In the genomic region with DNA sequence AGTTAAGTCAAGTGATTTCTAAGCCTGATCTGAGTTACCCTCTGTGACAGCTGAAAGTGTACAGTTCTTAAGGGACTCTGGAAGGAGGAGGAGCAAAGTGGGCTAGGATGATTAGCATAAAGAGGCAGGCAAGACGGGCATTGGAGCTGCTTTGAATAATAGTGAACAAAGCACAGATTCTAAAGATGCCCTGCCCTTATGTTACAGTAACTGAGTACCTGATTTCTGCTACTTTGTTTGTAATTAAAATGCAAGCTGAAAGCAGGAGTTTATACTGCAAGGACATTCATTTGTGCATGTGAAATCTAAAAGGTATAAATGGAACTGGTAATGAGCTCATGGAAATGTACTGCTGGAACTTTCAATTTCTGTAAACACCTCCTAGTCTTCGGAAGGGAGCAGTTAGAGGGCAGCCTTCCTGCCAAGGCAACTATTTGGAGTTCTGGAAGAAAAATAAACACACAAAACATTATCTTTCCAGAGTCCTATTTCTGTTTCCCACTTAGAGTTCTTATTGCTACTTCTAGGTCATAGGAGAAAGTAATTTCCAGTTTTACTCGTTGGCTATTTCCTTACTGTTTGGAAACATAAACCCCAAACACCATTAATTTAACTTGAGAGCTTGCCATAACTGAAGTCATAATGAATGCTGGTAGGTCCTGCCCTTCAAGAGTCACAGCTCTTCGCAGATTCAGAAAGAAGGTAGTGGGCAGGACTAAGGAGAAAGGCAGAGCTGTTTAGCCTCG, we compare ENCODE assay signal across 8 cellular contexts. TPM values are rescaled to one million over a fixed set of nuclear protein-coding genes. Genes with fewer than 3 reads are reported as not detected.
DNase-seq lines count a peak whose midpoint lies in the region; ATAC-seq and TF ChIP-seq lines count a peak whose summit lies in the region.

A gene with protein sequence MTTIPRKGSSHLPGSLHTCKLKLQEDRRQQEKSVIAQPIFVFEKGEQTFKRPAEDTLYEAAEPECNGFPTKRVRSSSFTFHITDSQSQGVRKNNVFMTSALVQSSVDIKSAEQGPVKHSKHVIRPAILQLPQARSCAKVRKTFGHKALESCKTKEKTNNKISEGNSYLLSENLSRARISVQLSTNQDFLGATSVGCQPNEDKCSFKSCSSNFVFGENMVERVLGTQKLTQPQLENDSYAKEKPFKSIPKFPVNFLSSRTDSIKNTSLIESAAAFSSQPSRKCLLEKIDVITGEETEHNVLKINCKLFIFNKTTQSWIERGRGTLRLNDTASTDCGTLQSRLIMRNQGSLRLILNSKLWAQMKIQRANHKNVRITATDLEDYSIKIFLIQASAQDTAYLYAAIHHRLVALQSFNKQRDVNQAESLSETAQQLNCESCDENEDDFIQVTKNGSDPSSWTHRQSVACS (minus strand): TSS at position 45 of the 746 bp plus-strand sequence. CDS start 486 bp downstream, outside the sequence.

- H3K36me3 ChIP-seq in body of pancreas (replicated peaks in 1 of 2; ENCODE audit: insufficient read depth in 1 of 2, low read depth in 2 of 2) (no peaks in the 10 kb centered on the region), liver (ENCODE audit: control insufficient read depth in 4 of 4, insufficient read depth in 3 of 4, low read depth in 1 of 4, low read length in 3 of 4) (no peaks in the 10 kb centered on the region), thyroid gland (no peaks in the 10 kb centered on the region)

- H3K4me1 ChIP-seq in body of pancreas, result peaks cover 28% of the 10 kb centered on the region
- H3K4me1 ChIP-seq in liver (ENCODE audit: control insufficient read depth in 4 of 4, insufficient read depth in 4 of 4, low read length in 3 of 4), result peaks cover 10 to 55% (median 28%) of the 10 kb centered on the region in 4 donors
- H3K4me1 ChIP-seq in thyroid gland, result peaks cover 19 to 33% of the 10 kb centered on the region in 2 donors

- TF ChIP-seq POLR2A in body of pancreas (IDR thresholded peaks at IDR 0.05), result peak in 2 of 3 donors; percentile 36 to 39
- TF ChIP-seq POLR2A in thyroid gland (IDR thresholded peaks at IDR 0.05), result peak in 1 of 2 donors; percentile 90

- peak; percentile 6 for DNase-seq in CD1c-positive myeloid dendritic cell (ENCODE audit: extremely low spot score)
- peak; percentile 22 to 59 (median 41) for DNase-seq in body of pancreas
- DNase-seq in thyroid gland, result peak; percentile 35 to 46
- no peak for DNase-seq in COR-L47 (lab: John Stamatoyannopoulos, UW)
- no peak for DNase-seq in NCI-H2081 (lab: John Stamatoyannopoulos, UW)
- DNase-seq in GM19238 (ENCODE audit: insufficient read length, low spot score), result no peak

- ATAC-seq in HG03442 (IDR thresholded peaks at IDR 0.05; ENCODE audit: unreplicated experiment) (peak; percentile 46), body of pancreas (peak; percentile 87)

- TF ChIP-seq CTCF in body of pancreas (IDR thresholded peaks at IDR 0.05) (no peak), liver (IDR thresholded peaks at IDR 0.05; ENCODE audit: low read depth, low read length, missing input control) (no peak), thyroid gland (IDR thresholded peaks at IDR 0.05) (peak in 1 of 6 experiments; percentile 18)

- peak; percentile 38 to 44 for TF ChIP-seq RAD21 in liver (IDR thresholded peaks at IDR 0.05)

- H3K27me3 ChIP-seq in body of pancreas (no peaks in the 10 kb centered on the region), liver (ENCODE audit: control insufficient read depth in 4 of 4, insufficient read depth in 4 of 4, low read length in 3 of 4) (no peaks in the 10 kb centered on the region), thyroid gland (no peaks in the 10 kb centered on the region)

- H3K9me3 ChIP-seq in body of pancreas, result no peaks in the 10 kb centered on the region
- no peaks in the 10 kb centered on the region for H3K9me3 ChIP-seq in liver (ENCODE audit: control insufficient read depth in 4 of 4, low read length in 3 of 4)
- no peaks in the 10 kb centered on the region for H3K9me3 ChIP-seq in thyroid gland

- H3K27ac ChIP-seq in body of pancreas, result peak within 1 kb of the TSS; percentile 13 to 90 (median 80)
- H3K27ac ChIP-seq in liver (ENCODE audit: low read depth in 1 of 2, low read length in 2 of 2), result peak within 1 kb of the TSS; percentile 78 to 91
- peak within 1 kb of the TSS; percentile 88 to 96 (median 88) for H3K27ac ChIP-seq in thyroid gland

- peak within 1 kb of the TSS; percentile 72 to 87 for H3K9ac ChIP-seq in liver (ENCODE audit: low read depth in 1 of 2, low read length in 2 of 2)

- H3K4me3 ChIP-seq in body of pancreas (no peak within 1 kb of the TSS), liver (ENCODE audit: low read depth in 1 of 3, low read length in 3 of 3) (peak within 1 kb of the TSS; percentile 28 to 80 (median 61)), thyroid gland (replicated peaks in 1 of 3) (peak within 1 kb of the TSS in 2 of 3 donors; percentile 6 to 18)

- 8 to 10% methylated on average over 5 of the region's 5 CpGs for WGBS in body of pancreas, 2 donors
- 10% methylated on average over 5 of the region's 5 CpGs for WGBS in liver
- WGBS in thyroid gland, 2 donors, result 6 to 12% methylated on average over 5 of the region's 5 CpGs

- intact Hi-C loops in body of pancreas (cut with DNase I), result no loop called here
- intact Hi-C loops in thyroid gland (cut with DNase I), result loop anchor here (10.0 kb wide), 1 partner anchor 57 kb away; a partner anchor contains a TSS

TF ChIP-seq in liver, 16 proteins besides CTCF, POLR2A, EP300 and RAD21:
- TF ChIP-seq HNF4A (conservative IDR thresholded peaks at IDR 0.05) (peak; percentile 49 to 73), GABPA (IDR thresholded peaks at IDR 0.05 in 1 of 2, conservative IDR thresholded peaks at IDR 0.05 in 1 of 2) (peak in 1 of 2 donors; percentile 28), FOXA1 (IDR thresholded peaks at IDR 0.05) (peak; percentile 33), HNF4G (IDR thresholded peaks at IDR 0.05) (no peak), YY1 (IDR thresholded peaks at IDR 0.05) (peak; percentile 70), FOXA2 (IDR thresholded peaks at IDR 0.05) (peak; percentile 80), NR2F2 (IDR thresholded peaks at IDR 0.05) (peak; percentile 49), TAF1 (conservative IDR thresholded peaks at IDR 0.05) (peak; percentile 43), EGR1 (IDR thresholded peaks at IDR 0.05; ENCODE audit: low read depth in 2 of 2) (peak in 1 of 2 donors; percentile 82), RXRA (IDR thresholded peaks at IDR 0.05) (peak in 1 of 2 donors; percentile 87), SP1 (IDR thresholded peaks at IDR 0.05) (peak; percentile 87), JUND (IDR thresholded peaks at IDR 0.05) (peak; percentile 64 to 89)
- TF ChIP-seq, protein P1, sequence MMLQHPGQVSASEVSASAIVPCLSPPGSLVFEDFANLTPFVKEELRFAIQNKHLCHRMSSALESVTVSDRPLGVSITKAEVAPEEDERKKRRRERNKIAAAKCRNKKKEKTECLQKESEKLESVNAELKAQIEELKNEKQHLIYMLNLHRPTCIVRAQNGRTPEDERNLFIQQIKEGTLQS (IDR thresholded peaks at IDR 0.05), result no peak
- TF ChIP-seq, protein P2, sequence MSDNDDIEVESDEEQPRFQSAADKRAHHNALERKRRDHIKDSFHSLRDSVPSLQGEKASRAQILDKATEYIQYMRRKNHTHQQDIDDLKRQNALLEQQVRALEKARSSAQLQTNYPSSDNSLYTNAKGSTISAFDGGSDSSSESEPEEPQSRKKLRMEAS (IDR thresholded peaks at IDR 0.05), result peak; percentile 29
- TF ChIP-seq, protein P3, sequence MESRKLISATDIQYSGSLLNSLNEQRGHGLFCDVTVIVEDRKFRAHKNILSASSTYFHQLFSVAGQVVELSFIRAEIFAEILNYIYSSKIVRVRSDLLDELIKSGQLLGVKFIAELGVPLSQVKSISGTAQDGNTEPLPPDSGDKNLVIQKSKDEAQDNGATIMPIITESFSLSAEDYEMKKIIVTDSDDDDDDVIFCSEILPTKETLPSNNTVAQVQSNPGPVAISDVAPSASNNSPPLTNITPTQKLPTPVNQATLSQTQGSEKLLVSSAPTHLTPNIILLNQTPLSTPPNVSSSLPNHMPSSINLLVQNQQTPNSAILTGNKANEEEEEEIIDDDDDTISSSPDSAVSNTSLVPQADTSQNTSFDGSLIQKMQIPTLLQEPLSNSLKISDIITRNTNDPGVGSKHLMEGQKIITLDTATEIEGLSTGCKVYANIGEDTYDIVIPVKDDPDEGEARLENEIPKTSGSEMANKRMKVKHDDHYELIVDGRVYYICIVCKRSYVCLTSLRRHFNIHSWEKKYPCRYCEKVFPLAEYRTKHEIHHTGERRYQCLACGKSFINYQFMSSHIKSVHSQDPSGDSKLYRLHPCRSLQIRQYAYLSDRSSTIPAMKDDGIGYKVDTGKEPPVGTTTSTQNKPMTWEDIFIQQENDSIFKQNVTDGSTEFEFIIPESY (IDR thresholded peaks at IDR 0.05), result peak; percentile 63
- TF ChIP-seq, protein P4, sequence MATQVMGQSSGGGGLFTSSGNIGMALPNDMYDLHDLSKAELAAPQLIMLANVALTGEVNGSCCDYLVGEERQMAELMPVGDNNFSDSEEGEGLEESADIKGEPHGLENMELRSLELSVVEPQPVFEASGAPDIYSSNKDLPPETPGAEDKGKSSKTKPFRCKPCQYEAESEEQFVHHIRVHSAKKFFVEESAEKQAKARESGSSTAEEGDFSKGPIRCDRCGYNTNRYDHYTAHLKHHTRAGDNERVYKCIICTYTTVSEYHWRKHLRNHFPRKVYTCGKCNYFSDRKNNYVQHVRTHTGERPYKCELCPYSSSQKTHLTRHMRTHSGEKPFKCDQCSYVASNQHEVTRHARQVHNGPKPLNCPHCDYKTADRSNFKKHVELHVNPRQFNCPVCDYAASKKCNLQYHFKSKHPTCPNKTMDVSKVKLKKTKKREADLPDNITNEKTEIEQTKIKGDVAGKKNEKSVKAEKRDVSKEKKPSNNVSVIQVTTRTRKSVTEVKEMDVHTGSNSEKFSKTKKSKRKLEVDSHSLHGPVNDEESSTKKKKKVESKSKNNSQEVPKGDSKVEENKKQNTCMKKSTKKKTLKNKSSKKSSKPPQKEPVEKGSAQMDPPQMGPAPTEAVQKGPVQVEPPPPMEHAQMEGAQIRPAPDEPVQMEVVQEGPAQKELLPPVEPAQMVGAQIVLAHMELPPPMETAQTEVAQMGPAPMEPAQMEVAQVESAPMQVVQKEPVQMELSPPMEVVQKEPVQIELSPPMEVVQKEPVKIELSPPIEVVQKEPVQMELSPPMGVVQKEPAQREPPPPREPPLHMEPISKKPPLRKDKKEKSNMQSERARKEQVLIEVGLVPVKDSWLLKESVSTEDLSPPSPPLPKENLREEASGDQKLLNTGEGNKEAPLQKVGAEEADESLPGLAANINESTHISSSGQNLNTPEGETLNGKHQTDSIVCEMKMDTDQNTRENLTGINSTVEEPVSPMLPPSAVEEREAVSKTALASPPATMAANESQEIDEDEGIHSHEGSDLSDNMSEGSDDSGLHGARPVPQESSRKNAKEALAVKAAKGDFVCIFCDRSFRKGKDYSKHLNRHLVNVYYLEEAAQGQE (IDR thresholded peaks at IDR 0.05), result peak; percentile 41

RNA-seq across cellular contexts. Expression of the gene that starts here (rescaled TPM):
- total RNA-seq in body of pancreas (1 to 10 TPM in 1 of 2 donors, not detected in 1; 4.9 TPM), liver (1 to 10 TPM in 1 of 2 donors, under 1 TPM in 1; 0.33 to 9.2 TPM), thyroid gland (10 to 100 TPM in 1 of 4 donors, 1 to 10 TPM in 3; 6.5 to 15.8 (median 8.5) TPM)
- polyA plus RNA-seq in liver, result 1 to 10 TPM in 1 of 2 donors, under 1 TPM in 1; 0.42 to 3.7 TPM

Comparison
In these comparisons a context has a peak if more than half of its experiments do, and no peak if none do; other contexts are left out.
1. DNase-seq: peak in CD1c-positive myeloid dendritic cell (single experiment), body of pancreas (4 of 4) and thyroid gland (2 of 2); none in COR-L47 (single experiment), NCI-H2081 (0 of 2) and GM19238 (single experiment).
2. H3K4me3 ChIP-seq: peak in liver (3 of 3) and thyroid gland (2 of 3); none in body of pancreas (0 of 2).
3. Peak in every context shown above with its lines, with median percentiles within 50 percentile points of each other: H3K27ac ChIP-seq.